Comparison of ENCODE assay signal across 8 cellular contexts in genomic region chr6:31400467-31401289, GRCh38.
DNase-seq lines count a peak whose midpoint lies in the region; ATAC-seq and TF ChIP-seq lines count a peak whose summit lies in the region.

No MANE protein-coding gene starts in this region.

- no peak for TF ChIP-seq CTCF in astrocyte of the cerebellum (IDR thresholded peaks at IDR 0.05; ENCODE audit: low read depth, low read length, missing control alignments)

- peak overlapping the region; percentile 71 to 99 (median 93) for H3K27ac ChIP-seq in skin epidermis

- ATAC-seq in HG03280 (IDR thresholded peaks at IDR 0.05; ENCODE audit: unreplicated experiment) (peak; percentile 45), GM19328 (IDR thresholded peaks at IDR 0.05; ENCODE audit: unreplicated experiment) (no peak)

- in situ Hi-C loops in astrocyte of the cerebellum (cut with HindIII; ENCODE audit: low sequenced_read_pairs), result no loop called here

- DNase-seq in ELR (ENCODE audit: low read depth) (peak; percentile 80), T-helper 2 cell (peak; percentile 49 to 80 (median 61)), astrocyte of the cerebellum (ENCODE audit: low read depth) (no peak), NCI-H187 (lab: John Stamatoyannopoulos, UW) (no peak)

- H3K4me3 ChIP-seq in astrocyte of the cerebellum (ENCODE audit: low read depth, low read length) (peak overlapping the region; percentile 57), iPS-11a (ENCODE audit: low read depth, low read length) (peak overlapping the region; percentile 51), skin epidermis (peak overlapping the region; percentile 63 to 80 (median 75))

Comparison
In these comparisons a context has a peak if more than half of its experiments do, and no peak if none do; other contexts are left out.
1. DNase-seq: peak in ELR (single experiment) and T-helper 2 cell (5 of 5); none in astrocyte of the cerebellum (single experiment) and NCI-H187 (0 of 2).
2. Peak in every context shown above with its lines, with median percentiles within 50 percentile points of each other: H3K4me3 ChIP-seq.